8 cellular contexts compared by ENCODE assay signal in genomic region chr20:63641792-63642517, GRCh38. TPM values are rescaled to one million over a fixed set of nuclear protein-coding genes. Genes with fewer than 3 reads are reported as not detected.
DNase-seq lines count a peak whose midpoint lies in the region; ATAC-seq and TF ChIP-seq lines count a peak whose summit lies in the region.

No MANE protein-coding gene starts in this region.

- no peak for TF ChIP-seq POLR2A in lower leg skin (IDR thresholded peaks at IDR 0.05)

- H3K27me3 ChIP-seq in dorsolateral prefrontal cortex = no peaks in the 10 kb centered on the region

- 4% methylated on average over 9 to 22 of the region's 85 CpGs for WGBS in lower leg skin, 2 donors

- TF ChIP-seq CTCF in AG09319 (IDR thresholded peaks at IDR 0.05; ENCODE audit: low read depth, low read length) (peak; percentile 5; the same call in 1 of the 2 replicates), dorsolateral prefrontal cortex (IDR thresholded peaks at IDR 0.05 in 54 of 56, conservative IDR thresholded peaks at IDR 0.05 in 2 of 56; ENCODE audit: low read depth in 1 of 56, partially characterized antibody in 56 of 56) (peak in 29 of 56 donors; percentile 8 to 54 (median 22)), lower leg skin (IDR thresholded peaks at IDR 0.05) (peak in 1 of 3 donors; percentile 12)

- peak overlapping the region in 44 of 59 donors; percentile 6 to 88 (median 72) for H3K27ac ChIP-seq in dorsolateral prefrontal cortex

- ATAC-seq in GM19023 (IDR thresholded peaks at IDR 0.05; ENCODE audit: unreplicated experiment) (peak; percentile 69), HG03196 (IDR thresholded peaks at IDR 0.05; ENCODE audit: unreplicated experiment) (peak; percentile 43)

- peak overlapping the region in 58 of 59 donors; percentile 29 to 71 (median 58) for H3K4me3 ChIP-seq in dorsolateral prefrontal cortex
- H3K4me3 ChIP-seq in lower leg skin (ENCODE audit: low read depth, poor library complexity, severe bottlenecking) = no peak overlapping the region

- intact Hi-C loops in dorsolateral prefrontal cortex (cut with DNase I) (no loop called here), lower leg skin (cut with DNase I; ENCODE audit: low total_unique reads) (no loop called here)

- no peak for DNase-seq in AG09319 (ENCODE audit: extremely low read depth, low read depth)
- DNase-seq in NCI-H526 (lab: John Stamatoyannopoulos, UW) = peak; percentile 92 to 98
- peak; percentile 96 to 99 for DNase-seq in activated CD4-positive, alpha-beta T cell treated with anti-CD3 and anti-CD28 coated beads, Interleukin-2, amount 50 U/mL, for 4 hours
- DNase-seq in dorsolateral prefrontal cortex = peak; percentile 56 to 84 (median 76)
- peak; percentile 85 to 95 for DNase-seq in lower leg skin (ENCODE audit: low spot score in 2 of 2)
- peak; percentile 94 to 96 (median 96) for DNase-seq in stimulated activated CD4-positive, alpha-beta T cell treated with anti-CD3 and anti-CD28 coated beads, TNF-alpha, amount 100 ng/mL, for 24 hours (ENCODE audit: low read depth in 3 of 3)

RNA-seq across cellular contexts. Expression of gene STMN3, which starts 11.3 kb away (rescaled TPM):
- total RNA-seq in dorsolateral prefrontal cortex = 100 to 1,000 TPM; 107 to 445 (median 317) TPM
- 10 to 100 TPM in 3 of 4 donors, 1 to 10 TPM in 1; 9.4 to 23.0 (median 12.0) TPM for total RNA-seq in lower leg skin

RNA-seq across cellular contexts. Expression of gene GMEB2, which starts 15.1 kb away (rescaled TPM):
- total RNA-seq in dorsolateral prefrontal cortex (10 to 100 TPM in 67 of 120 experiments, 1 to 10 TPM in 53; 7.5 to 16.6 (median 10.2) TPM), lower leg skin (10 to 100 TPM; 11.9 to 18.3 (median 13.7) TPM)

RNA-seq across cellular contexts. Expression of gene RTEL1, which starts 16.2 kb away (rescaled TPM):
- 10 to 100 TPM; 24.4 to 94.5 (median 44.5) TPM for total RNA-seq in dorsolateral prefrontal cortex
- total RNA-seq in lower leg skin = 10 to 100 TPM in 3 of 4 donors, 1 to 10 TPM in 1; 8.5 to 38.3 (median 12.7) TPM

RNA-seq across cellular contexts. Expression of gene TNFRSF6B, which starts 54.5 kb away (rescaled TPM):
- total RNA-seq in dorsolateral prefrontal cortex (10 to 100 TPM in 54 of 120 experiments, 1 to 10 TPM in 59, under 1 TPM in 3, not detected in 4; 0.70 to 53.7 (median 9.1) TPM), lower leg skin (10 to 100 TPM in 2 of 4 donors, 1 to 10 TPM in 2; 3.0 to 49.5 (median 12.1) TPM)

Comparison
In these comparisons a context has a peak if more than half of its experiments do, and no peak if none do; other contexts are left out.
1. RNA of gene STMN3, which starts 11.3 kb away (total RNA-seq): 107 to 445 TPM in dorsolateral prefrontal cortex; 9.4 to 23.0 TPM in lower leg skin; every median in the first group is over 4 times any median in the second.